Comparison of ENCODE assay signal across 1 cellular context in the genomic region with DNA sequence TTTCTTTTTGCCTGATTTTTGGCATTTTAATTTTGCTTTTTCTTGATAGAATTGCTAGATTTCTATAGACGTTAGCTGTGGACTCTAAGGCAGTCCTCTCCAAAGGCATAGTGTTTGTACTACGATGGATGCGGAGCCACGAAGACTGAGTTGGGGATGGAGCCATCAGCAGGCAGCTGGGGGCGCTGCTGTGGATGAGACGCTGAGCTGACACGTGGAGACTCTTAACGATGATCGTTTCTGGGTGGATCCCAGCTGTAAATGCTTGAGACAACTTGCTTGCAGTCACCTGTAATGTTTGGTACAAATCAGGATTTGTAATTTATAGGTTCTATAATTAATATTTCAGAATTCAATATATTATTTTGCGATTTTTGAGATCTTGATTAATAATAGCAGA.
TF ChIP-seq lines count a peak whose summit lies in the region.

No MANE protein-coding gene starts in this region.

TF ChIP-seq in K562, 482 proteins besides CTCF, POLR2A, EP300 and RAD21 (continued from another document and continues in another):
- TF ChIP-seq ZNF184 (CRISPR knock-in tag; IDR thresholded peaks at IDR 0.05): no peak
- TF ChIP-seq ZNF785 (CRISPR knock-in tag; IDR thresholded peaks at IDR 0.05): no peak
- peak; percentile 61; the same call in 1 of the 2 replicates for TF ChIP-seq EHMT2 (IDR thresholded peaks at IDR 0.05)
- no peak for TF ChIP-seq TSC22D4 (tag; IDR thresholded peaks at IDR 0.05)
- TF ChIP-seq RBM17 (IDR thresholded peaks at IDR 0.05; ENCODE audit: borderline replicate concordance, low read depth, low read length): no peak
- no peak for TF ChIP-seq KHSRP (IDR thresholded peaks at IDR 0.05)
- 0 out of 2 replicates have a peak, but pooled peaks have one; percentile 27 for TF ChIP-seq LCOR (CRISPR knock-in tag; IDR thresholded peaks at IDR 0.05)
- no peak for TF ChIP-seq MTA3 (IDR thresholded peaks at IDR 0.05; ENCODE audit: borderline replicate concordance)
- no peak for TF ChIP-seq ZNF586 (CRISPR knock-in tag; conservative IDR thresholded peaks at IDR 0.05)
- no peak for TF ChIP-seq ERF (CRISPR knock-in tag; IDR thresholded peaks at IDR 0.05)
- TF ChIP-seq, protein P1, sequence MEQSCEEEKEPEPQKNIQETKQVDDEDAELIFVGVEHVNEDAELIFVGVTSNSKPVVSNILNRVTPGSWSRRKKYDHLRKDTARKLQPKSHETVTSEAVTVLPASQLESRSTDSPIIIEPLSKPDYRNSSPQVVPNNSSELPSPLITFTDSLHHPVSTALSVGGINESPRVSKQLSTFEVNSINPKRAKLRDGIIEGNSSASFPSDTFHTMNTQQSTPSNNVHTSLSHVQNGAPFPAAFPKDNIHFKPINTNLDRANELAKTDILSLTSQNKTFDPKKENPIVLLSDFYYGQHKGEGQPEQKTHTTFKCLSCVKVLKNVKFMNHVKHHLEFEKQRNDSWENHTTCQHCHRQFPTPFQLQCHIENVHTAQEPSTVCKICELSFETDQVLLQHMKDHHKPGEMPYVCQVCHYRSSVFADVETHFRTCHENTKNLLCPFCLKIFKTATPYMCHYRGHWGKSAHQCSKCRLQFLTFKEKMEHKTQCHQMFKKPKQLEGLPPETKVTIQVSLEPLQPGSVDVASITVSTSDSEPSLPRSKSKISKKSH (CRISPR knock-in tag; IDR thresholded peaks at IDR 0.05): no peak
- no peak for TF ChIP-seq STAT5A (IDR thresholded peaks at IDR 0.05; ENCODE audit: borderline replicate concordance, low read length)
- TF ChIP-seq POLR2H (tag; IDR thresholded peaks at IDR 0.05; ENCODE audit: low read depth): no peak
- TF ChIP-seq, protein P2, sequence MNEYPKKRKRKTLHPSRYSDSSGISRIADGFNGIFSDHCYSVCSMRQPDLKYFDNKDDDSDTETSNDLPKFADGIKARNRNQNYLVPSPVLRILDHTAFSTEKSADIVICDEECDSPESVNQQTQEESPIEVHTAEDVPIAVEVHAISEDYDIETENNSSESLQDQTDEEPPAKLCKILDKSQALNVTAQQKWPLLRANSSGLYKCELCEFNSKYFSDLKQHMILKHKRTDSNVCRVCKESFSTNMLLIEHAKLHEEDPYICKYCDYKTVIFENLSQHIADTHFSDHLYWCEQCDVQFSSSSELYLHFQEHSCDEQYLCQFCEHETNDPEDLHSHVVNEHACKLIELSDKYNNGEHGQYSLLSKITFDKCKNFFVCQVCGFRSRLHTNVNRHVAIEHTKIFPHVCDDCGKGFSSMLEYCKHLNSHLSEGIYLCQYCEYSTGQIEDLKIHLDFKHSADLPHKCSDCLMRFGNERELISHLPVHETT (CRISPR knock-in tag; conservative IDR thresholded peaks at IDR 0.05 in 1 of 2, IDR thresholded peaks at IDR 0.05 in 1 of 2): no peak
- TF ChIP-seq NFIX (CRISPR knock-in tag; IDR thresholded peaks at IDR 0.05; ENCODE audit: low read depth): no peak
- no peak for TF ChIP-seq NELFE (IDR thresholded peaks at IDR 0.05; ENCODE audit: insufficient read depth, insufficient read length)
- TF ChIP-seq, protein P3, sequence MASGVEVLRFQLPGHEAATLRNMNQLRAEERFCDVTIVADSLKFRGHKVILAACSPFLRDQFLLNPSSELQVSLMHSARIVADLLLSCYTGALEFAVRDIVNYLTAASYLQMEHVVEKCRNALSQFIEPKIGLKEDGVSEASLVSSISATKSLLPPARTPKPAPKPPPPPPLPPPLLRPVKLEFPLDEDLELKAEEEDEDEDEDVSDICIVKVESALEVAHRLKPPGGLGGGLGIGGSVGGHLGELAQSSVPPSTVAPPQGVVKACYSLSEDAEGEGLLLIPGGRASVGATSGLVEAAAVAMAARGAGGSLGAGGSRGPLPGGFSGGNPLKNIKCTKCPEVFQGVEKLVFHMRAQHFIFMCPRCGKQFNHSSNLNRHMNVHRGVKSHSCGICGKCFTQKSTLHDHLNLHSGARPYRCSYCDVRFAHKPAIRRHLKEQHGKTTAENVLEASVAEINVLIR (CRISPR knock-in tag; IDR thresholded peaks at IDR 0.05): no peak
- TF ChIP-seq NFXL1 (CRISPR knock-in tag; IDR thresholded peaks at IDR 0.05): no peak
- no peak for TF ChIP-seq NR2F6 (CRISPR knock-in tag; IDR thresholded peaks at IDR 0.05)
- no peak for TF ChIP-seq HEY1 (CRISPR knock-in tag; IDR thresholded peaks at IDR 0.05; ENCODE audit: borderline replicate concordance)
- no peak for TF ChIP-seq CBX2 (IDR thresholded peaks at IDR 0.05; ENCODE audit: insufficient read depth, low read length, poor library complexity, severe bottlenecking)
- no peak for TF ChIP-seq CEBPB (tag; IDR thresholded peaks at IDR 0.05)
- peak; percentile 43; the same call in 1 of the 2 replicates for TF ChIP-seq JUN (IDR thresholded peaks at IDR 0.05; ENCODE audit: borderline replicate concordance, low read depth, low read length)
- no peak for TF ChIP-seq JUN (CRISPR knock-in tag; IDR thresholded peaks at IDR 0.05; ENCODE audit: borderline replicate concordance)
- no peak for TF ChIP-seq SMAD2 (IDR thresholded peaks at IDR 0.05; ENCODE audit: low read depth, low read length)
- TF ChIP-seq YY1 (IDR thresholded peaks at IDR 0.05; ENCODE audit: borderline replicate concordance in 1 of 3, control insufficient read depth in 1 of 3, extremely low read depth in 1 of 3, insufficient read depth in 3 of 3, insufficient read length in 1 of 3, insufficient replicate concordance in 2 of 3, low read depth in 1 of 3, low read length in 2 of 3): peak in 1 of 3 experiments; percentile 23
- TF ChIP-seq SIN3A (IDR thresholded peaks at IDR 0.05; ENCODE audit: borderline replicate concordance in 2 of 2, control insufficient read depth in 1 of 2, low read depth in 2 of 2, low read length in 2 of 2): no peak
- TF ChIP-seq, protein P4, sequence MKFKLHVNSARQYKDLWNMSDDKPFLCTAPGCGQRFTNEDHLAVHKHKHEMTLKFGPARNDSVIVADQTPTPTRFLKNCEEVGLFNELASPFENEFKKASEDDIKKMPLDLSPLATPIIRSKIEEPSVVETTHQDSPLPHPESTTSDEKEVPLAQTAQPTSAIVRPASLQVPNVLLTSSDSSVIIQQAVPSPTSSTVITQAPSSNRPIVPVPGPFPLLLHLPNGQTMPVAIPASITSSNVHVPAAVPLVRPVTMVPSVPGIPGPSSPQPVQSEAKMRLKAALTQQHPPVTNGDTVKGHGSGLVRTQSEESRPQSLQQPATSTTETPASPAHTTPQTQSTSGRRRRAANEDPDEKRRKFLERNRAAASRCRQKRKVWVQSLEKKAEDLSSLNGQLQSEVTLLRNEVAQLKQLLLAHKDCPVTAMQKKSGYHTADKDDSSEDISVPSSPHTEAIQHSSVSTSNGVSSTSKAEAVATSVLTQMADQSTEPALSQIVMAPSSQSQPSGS (CRISPR knock-in tag; IDR thresholded peaks at IDR 0.05): no peak
- TF ChIP-seq, protein P5, sequence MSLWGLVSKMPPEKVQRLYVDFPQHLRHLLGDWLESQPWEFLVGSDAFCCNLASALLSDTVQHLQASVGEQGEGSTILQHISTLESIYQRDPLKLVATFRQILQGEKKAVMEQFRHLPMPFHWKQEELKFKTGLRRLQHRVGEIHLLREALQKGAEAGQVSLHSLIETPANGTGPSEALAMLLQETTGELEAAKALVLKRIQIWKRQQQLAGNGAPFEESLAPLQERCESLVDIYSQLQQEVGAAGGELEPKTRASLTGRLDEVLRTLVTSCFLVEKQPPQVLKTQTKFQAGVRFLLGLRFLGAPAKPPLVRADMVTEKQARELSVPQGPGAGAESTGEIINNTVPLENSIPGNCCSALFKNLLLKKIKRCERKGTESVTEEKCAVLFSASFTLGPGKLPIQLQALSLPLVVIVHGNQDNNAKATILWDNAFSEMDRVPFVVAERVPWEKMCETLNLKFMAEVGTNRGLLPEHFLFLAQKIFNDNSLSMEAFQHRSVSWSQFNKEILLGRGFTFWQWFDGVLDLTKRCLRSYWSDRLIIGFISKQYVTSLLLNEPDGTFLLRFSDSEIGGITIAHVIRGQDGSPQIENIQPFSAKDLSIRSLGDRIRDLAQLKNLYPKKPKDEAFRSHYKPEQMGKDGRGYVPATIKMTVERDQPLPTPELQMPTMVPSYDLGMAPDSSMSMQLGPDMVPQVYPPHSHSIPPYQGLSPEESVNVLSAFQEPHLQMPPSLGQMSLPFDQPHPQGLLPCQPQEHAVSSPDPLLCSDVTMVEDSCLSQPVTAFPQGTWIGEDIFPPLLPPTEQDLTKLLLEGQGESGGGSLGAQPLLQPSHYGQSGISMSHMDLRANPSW (CRISPR knock-in tag; IDR thresholded peaks at IDR 0.05): no peak
- TF ChIP-seq ZNF830 (CRISPR knock-in tag; IDR thresholded peaks at IDR 0.05): no peak
- TF ChIP-seq, protein P6, sequence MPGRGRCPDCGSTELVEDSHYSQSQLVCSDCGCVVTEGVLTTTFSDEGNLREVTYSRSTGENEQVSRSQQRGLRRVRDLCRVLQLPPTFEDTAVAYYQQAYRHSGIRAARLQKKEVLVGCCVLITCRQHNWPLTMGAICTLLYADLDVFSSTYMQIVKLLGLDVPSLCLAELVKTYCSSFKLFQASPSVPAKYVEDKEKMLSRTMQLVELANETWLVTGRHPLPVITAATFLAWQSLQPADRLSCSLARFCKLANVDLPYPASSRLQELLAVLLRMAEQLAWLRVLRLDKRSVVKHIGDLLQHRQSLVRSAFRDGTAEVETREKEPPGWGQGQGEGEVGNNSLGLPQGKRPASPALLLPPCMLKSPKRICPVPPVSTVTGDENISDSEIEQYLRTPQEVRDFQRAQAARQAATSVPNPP (IDR thresholded peaks at IDR 0.05; ENCODE audit: borderline replicate concordance, insufficient read depth, insufficient read length): no peak
- TF ChIP-seq NCOA1 (IDR thresholded peaks at IDR 0.05; ENCODE audit: low read depth): no peak
- TF ChIP-seq HSF4 (CRISPR knock-in tag; IDR thresholded peaks at IDR 0.05; ENCODE audit: borderline replicate concordance): no peak
- no peak for TF ChIP-seq POLR2B (IDR thresholded peaks at IDR 0.05; ENCODE audit: low read depth, partially characterized antibody)
- no peak for TF ChIP-seq HOXB6 (CRISPR knock-in tag; IDR thresholded peaks at IDR 0.05; ENCODE audit: borderline replicate concordance)
- TF ChIP-seq, protein P7, sequence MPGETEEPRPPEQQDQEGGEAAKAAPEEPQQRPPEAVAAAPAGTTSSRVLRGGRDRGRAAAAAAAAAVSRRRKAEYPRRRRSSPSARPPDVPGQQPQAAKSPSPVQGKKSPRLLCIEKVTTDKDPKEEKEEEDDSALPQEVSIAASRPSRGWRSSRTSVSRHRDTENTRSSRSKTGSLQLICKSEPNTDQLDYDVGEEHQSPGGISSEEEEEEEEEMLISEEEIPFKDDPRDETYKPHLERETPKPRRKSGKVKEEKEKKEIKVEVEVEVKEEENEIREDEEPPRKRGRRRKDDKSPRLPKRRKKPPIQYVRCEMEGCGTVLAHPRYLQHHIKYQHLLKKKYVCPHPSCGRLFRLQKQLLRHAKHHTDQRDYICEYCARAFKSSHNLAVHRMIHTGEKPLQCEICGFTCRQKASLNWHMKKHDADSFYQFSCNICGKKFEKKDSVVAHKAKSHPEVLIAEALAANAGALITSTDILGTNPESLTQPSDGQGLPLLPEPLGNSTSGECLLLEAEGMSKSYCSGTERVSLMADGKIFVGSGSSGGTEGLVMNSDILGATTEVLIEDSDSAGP (CRISPR knock-in tag; IDR thresholded peaks at IDR 0.05): 0 out of 2 replicates have a peak, but pooled peaks have one; percentile 38
- TF ChIP-seq MYBL2 (IDR thresholded peaks at IDR 0.05; ENCODE audit: low read depth): no peak
- TF ChIP-seq MYBL2 (CRISPR knock-in tag; IDR thresholded peaks at IDR 0.05; ENCODE audit: borderline replicate concordance): no peak
- no peak for TF ChIP-seq ZFP30 (CRISPR knock-in tag; IDR thresholded peaks at IDR 0.05; ENCODE audit: borderline replicate concordance)
- TF ChIP-seq E2F3 (CRISPR knock-in tag; IDR thresholded peaks at IDR 0.05): no peak
- TF ChIP-seq, protein P8, sequence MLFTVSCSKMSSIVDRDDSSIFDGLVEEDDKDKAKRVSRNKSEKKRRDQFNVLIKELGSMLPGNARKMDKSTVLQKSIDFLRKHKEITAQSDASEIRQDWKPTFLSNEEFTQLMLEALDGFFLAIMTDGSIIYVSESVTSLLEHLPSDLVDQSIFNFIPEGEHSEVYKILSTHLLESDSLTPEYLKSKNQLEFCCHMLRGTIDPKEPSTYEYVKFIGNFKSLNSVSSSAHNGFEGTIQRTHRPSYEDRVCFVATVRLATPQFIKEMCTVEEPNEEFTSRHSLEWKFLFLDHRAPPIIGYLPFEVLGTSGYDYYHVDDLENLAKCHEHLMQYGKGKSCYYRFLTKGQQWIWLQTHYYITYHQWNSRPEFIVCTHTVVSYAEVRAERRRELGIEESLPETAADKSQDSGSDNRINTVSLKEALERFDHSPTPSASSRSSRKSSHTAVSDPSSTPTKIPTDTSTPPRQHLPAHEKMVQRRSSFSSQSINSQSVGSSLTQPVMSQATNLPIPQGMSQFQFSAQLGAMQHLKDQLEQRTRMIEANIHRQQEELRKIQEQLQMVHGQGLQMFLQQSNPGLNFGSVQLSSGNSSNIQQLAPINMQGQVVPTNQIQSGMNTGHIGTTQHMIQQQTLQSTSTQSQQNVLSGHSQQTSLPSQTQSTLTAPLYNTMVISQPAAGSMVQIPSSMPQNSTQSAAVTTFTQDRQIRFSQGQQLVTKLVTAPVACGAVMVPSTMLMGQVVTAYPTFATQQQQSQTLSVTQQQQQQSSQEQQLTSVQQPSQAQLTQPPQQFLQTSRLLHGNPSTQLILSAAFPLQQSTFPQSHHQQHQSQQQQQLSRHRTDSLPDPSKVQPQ (CRISPR knock-in tag; IDR thresholded peaks at IDR 0.05; ENCODE audit: borderline replicate concordance): no peak
- no peak for TF ChIP-seq MIER1 (IDR thresholded peaks at IDR 0.05; ENCODE audit: low read depth)
- TF ChIP-seq RFX1 (IDR thresholded peaks at IDR 0.05): no peak
- 0 out of 2 replicates have a peak, but pooled peaks have one; percentile 46 for TF ChIP-seq CTBP1 (IDR thresholded peaks at IDR 0.05; ENCODE audit: borderline replicate concordance)
- peak; percentile 29 for TF ChIP-seq HDAC3 (IDR thresholded peaks at IDR 0.05; ENCODE audit: borderline replicate concordance, partially characterized antibody)
- no peak for TF ChIP-seq BRD4 (IDR thresholded peaks at IDR 0.05)
- TF ChIP-seq ZKSCAN8 (CRISPR knock-in tag; IDR thresholded peaks at IDR 0.05): no peak
- TF ChIP-seq SIRT6 (IDR thresholded peaks at IDR 0.05; ENCODE audit: low read depth, low read length): no peak
- TF ChIP-seq, protein P9, sequence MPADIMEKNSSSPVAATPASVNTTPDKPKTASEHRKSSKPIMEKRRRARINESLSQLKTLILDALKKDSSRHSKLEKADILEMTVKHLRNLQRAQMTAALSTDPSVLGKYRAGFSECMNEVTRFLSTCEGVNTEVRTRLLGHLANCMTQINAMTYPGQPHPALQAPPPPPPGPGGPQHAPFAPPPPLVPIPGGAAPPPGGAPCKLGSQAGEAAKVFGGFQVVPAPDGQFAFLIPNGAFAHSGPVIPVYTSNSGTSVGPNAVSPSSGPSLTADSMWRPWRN (IDR thresholded peaks at IDR 0.05; ENCODE audit: low read depth): no peak
- TF ChIP-seq, protein P10, sequence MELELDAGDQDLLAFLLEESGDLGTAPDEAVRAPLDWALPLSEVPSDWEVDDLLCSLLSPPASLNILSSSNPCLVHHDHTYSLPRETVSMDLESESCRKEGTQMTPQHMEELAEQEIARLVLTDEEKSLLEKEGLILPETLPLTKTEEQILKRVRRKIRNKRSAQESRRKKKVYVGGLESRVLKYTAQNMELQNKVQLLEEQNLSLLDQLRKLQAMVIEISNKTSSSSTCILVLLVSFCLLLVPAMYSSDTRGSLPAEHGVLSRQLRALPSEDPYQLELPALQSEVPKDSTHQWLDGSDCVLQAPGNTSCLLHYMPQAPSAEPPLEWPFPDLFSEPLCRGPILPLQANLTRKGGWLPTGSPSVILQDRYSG (tag; conservative IDR thresholded peaks at IDR 0.05; ENCODE audit: low read depth): no peak
- TF ChIP-seq ZNF707 (CRISPR knock-in tag; conservative IDR thresholded peaks at IDR 0.05): no peak
- TF ChIP-seq HDAC6 (IDR thresholded peaks at IDR 0.05; ENCODE audit: low read depth, low read length): no peak
- TF ChIP-seq GTF2F1 (IDR thresholded peaks at IDR 0.05; ENCODE audit: low read depth, low read length): no peak
